ENCODE assay signal across 16 cellular contexts in genomic region chr1:47761201-47761930, GRCh38.
DNase-seq lines count a peak whose midpoint lies in the region; ATAC-seq, FAIRE-seq and TF ChIP-seq lines count a peak whose summit lies in the region.
"Had no signal": no experiment of that assay in that cellular context is flagged by ENCODE, and none has a peak within 500 bp of the region (broad histone marks: within the 10 kb centered on the region; RNA-seq: fewer than 3 reads in every experiment).

No MANE protein-coding gene starts in this region.

- CTCF ChIA-PET in HEK293 (lab: Yijun Ruan, JAX) (interaction anchor here (1.8 kb wide), 1 partner anchor 300 kb away, joined by 4 read pairs; no protein-coding TSS in a partner anchor), GM10248 (lab: Yijun Ruan, JAX) (interaction anchor here (3.1 kb wide), 1 partner anchor 35 kb away, joined by 14 read pairs; no protein-coding TSS in a partner anchor)

- H3K4me3 ChIP-seq in BLaER1 (no peak overlapping the region), HEK293 (ENCODE audit: low read depth, low read length) (no peak overlapping the region), coronary artery (no peak overlapping the region)
- H3K4me3 ChIP-seq: GM23338, HAP-1 had no signal

- H3K36me3 Mint-ChIP-seq in HFFc6 (ENCODE audit: low read depth): no peaks in the 10 kb centered on the region
- H3K36me3 Mint-ChIP-seq: CD4-positive, alpha-beta memory T cell had no signal

- H3K27ac Mint-ChIP-seq in HFFc6: no peak overlapping the region
- H3K27ac Mint-ChIP-seq: CD4-positive, alpha-beta memory T cell; GM23338 had no signal

- H3K9ac ChIP-seq in BLaER1: no peak overlapping the region

- H4K20me1 ChIP-seq in BLaER1: no peaks in the 10 kb centered on the region

- no peak for DNase-seq in coronary artery (ENCODE audit: low spot score)
- DNase-seq in sciatic nerve (ENCODE audit: low spot score): peak; percentile 46
- DNase-seq in NCI-H1417 treated with DMSO at 0.1 percent for 48 hours (lab: John Stamatoyannopoulos, UW): no peak
- no peak for DNase-seq in HFFc6
- no peak for DNase-seq in GM10248 (ENCODE audit: extremely low spot score)
- DNase-seq in H54 (ENCODE audit: insufficient read length, low spot score): no peak
- DNase-seq: ACHN; CD4-positive, alpha-beta memory T cell; DMS79; IMR-90 had no signal

- H3K9me3 Mint-ChIP-seq in HFFc6: peaks cover 23% of the 10 kb centered on the region
- H3K9me3 Mint-ChIP-seq: CD4-positive, alpha-beta memory T cell; GM23338 had no signal

- H3K4me2 ChIP-seq in BLaER1: peak overlapping the region; percentile 15; the same call in 1 of the 2 replicates
- H3K4me2 ChIP-seq: GM23338 had no signal

- intact Hi-C loops in sciatic nerve (cut with DNase I): no loop called here

- H3K4me1 ChIP-seq in BLaER1 (peaks cover 10% of the 10 kb centered on the region), HEK293 (ENCODE audit: control insufficient read depth, insufficient read depth, low read length) (no peaks in the 10 kb centered on the region)
- H3K4me1 ChIP-seq: HAP-1 had no signal

- H3K27me3 Mint-ChIP-seq in HFFc6 (ENCODE audit: insufficient read depth): peaks cover 18% of the 10 kb centered on the region

- POLR2A ChIA-PET in HEK293 (lab: Yijun Ruan, JAX): interaction anchor here (0.6 kb wide), 1 partner anchor 8 kb away, joined by 3 read pairs; no protein-coding TSS in a partner anchor
- POLR2A ChIA-PET in GM10248 (lab: Yijun Ruan, JAX): no interaction called here

- H3K4me1 Mint-ChIP-seq in HFFc6 (ENCODE audit: low read depth): no peaks in the 10 kb centered on the region
- H3K4me1 Mint-ChIP-seq: CD4-positive, alpha-beta memory T cell; GM23338 had no signal

- no peak for ATAC-seq in sciatic nerve
- ATAC-seq: GM23338 had no signal

- no peak for TF ChIP-seq CTCF in HEK293 (tag by site-specific recombination; IDR thresholded peaks at IDR 0.05)
- TF ChIP-seq CTCF in coronary artery (IDR thresholded peaks at IDR 0.05): no peak
- no peak for TF ChIP-seq CTCF in HFFc6 (IDR thresholded peaks at IDR 0.05)
- no peak for TF ChIP-seq CTCF in GM10248 (IDR thresholded peaks at IDR 0.05; ENCODE audit: control extremely low read depth, extremely low read depth, low read depth, missing control alignments)

- no peak overlapping the region for H3K27ac ChIP-seq in BLaER1
- H3K27ac ChIP-seq in HEK293 (ENCODE audit: extremely low read depth, low read depth, low read length): no peak overlapping the region
- peak overlapping the region; percentile 85 to 86 for H3K27ac ChIP-seq in coronary artery
- H3K27ac ChIP-seq: C4-2B had no signal

- no peak for FAIRE-seq in H54 (lab: Jason Lieb, UNC)
- FAIRE-seq: GM12891 had no signal

- no peak overlapping the region for H3K4me3 Mint-ChIP-seq in HFFc6
- H3K4me3 Mint-ChIP-seq: CD4-positive, alpha-beta memory T cell; GM23338 had no signal

- H3K9me3 ChIP-seq in BLaER1 (no peaks in the 10 kb centered on the region), HEK293 (ENCODE audit: control insufficient read depth, insufficient read depth, low read depth, low read length) (no peaks in the 10 kb centered on the region)
- H3K9me3 ChIP-seq: HAP-1 had no signal

- no peaks in the 10 kb centered on the region for H3K27me3 ChIP-seq in BLaER1

- TF ChIP-seq POLR2A in H54 (IDR thresholded peaks at IDR 0.05; ENCODE audit: low read depth, low read length): no peak

- H3K36me3 ChIP-seq in BLaER1: no peaks in the 10 kb centered on the region
- no peaks in the 10 kb centered on the region for H3K36me3 ChIP-seq in HEK293 (ENCODE audit: control insufficient read depth in 2 of 2, insufficient read depth in 1 of 2, low read length in 2 of 2)
- H3K36me3 ChIP-seq: HAP-1 had no signal

TF ChIP-seq in HEK293, 187 proteins besides CTCF, POLR2A, EP300 and RAD21:
- TF ChIP-seq ZNF280D (tag by site-specific recombination; IDR thresholded peaks at IDR 0.05) (no peak), EGR2 (tag by site-specific recombination; IDR thresholded peaks at IDR 0.05; ENCODE audit: low read depth) (peak; percentile 29; the same call in 1 of the 2 replicates), TCF7L2 (IDR thresholded peaks at IDR 0.05; ENCODE audit: borderline replicate concordance, low read depth, low read length) (no peak)
TF ChIP-seq in HEK293: peak in this region for 1.

Comparison
In these comparisons a context has a peak if more than half of its experiments do, and no peak if none do; other contexts are left out.
1. H3K27ac ChIP-seq: peak in coronary artery (2 of 2); none in BLaER1 (single experiment) and HEK293 (single experiment).